In genomic region chr18:2070636-2071035, GRCh38 we compare ENCODE assay signal across 23 cellular contexts.
DNase-seq lines count a peak whose midpoint lies in the region; ATAC-seq, FAIRE-seq and TF ChIP-seq lines count a peak whose summit lies in the region.
"Had no signal": no experiment of that assay in that cellular context is flagged by ENCODE, and none has a peak within 500 bp of the region (broad histone marks: within the 10 kb centered on the region; RNA-seq: fewer than 3 reads in every experiment).

No MANE protein-coding gene starts in this region.

- BruUV-seq in MCF 10A (replicated peaks; lab: Mats Ljungman, UMichigan) (no TSS peak), mammary epithelial cell (replicated peaks; lab: Mats Ljungman, UMichigan) (no TSS peak), HepG2 (replicated peaks; lab: Mats Ljungman, UMichigan) (no TSS peak)

- no peaks in the 10 kb centered on the region for H3K27me3 ChIP-seq in mammary epithelial cell (ENCODE audit: insufficient read depth, low read length)
- no peaks in the 10 kb centered on the region for H3K27me3 ChIP-seq in HepG2 (ENCODE audit: control insufficient read depth in 1 of 2, insufficient read depth in 2 of 2, low read length in 2 of 2)
- H3K27me3 ChIP-seq: esophagus squamous epithelium, tibial artery had no signal

- H3K4me1 ChIP-seq in mammary epithelial cell (ENCODE audit: insufficient read depth, low read length) (no peaks in the 10 kb centered on the region), HepG2 (ENCODE audit: insufficient read depth, low read length) (no peaks in the 10 kb centered on the region)
- H3K4me1 ChIP-seq: esophagus squamous epithelium, tibial artery had no signal

- H4K20me1 ChIP-seq in mammary epithelial cell (ENCODE audit: insufficient read depth, low read length) = no peaks in the 10 kb centered on the region
- no peaks in the 10 kb centered on the region for H4K20me1 ChIP-seq in HepG2 (ENCODE audit: insufficient read depth, low read length)

- in situ Hi-C loops in mammary epithelial cell (cut with MboI; ENCODE audit: low sequenced_read_pairs in 2 of 2) = no loop called here
- in situ Hi-C loops in HepG2 (cut with HindIII; ENCODE audit: extremely low pct_ligation_motif_present, low pct_unique_long_range_greater_than_20kb) = no loop called here

- intact Hi-C loops in MCF 10A (cut with micrococcal nuclease) (no loop called here), mammary epithelial cell (cut with micrococcal nuclease) (no loop called here), left cardiac atrium (cut with DNase I) (no loop called here), HepG2 (cut with micrococcal nuclease; ENCODE audit: unreplicated experiment) (no loop called here)

- no peaks in the 10 kb centered on the region for H3K9me3 ChIP-seq in mammary epithelial cell (replicated peaks; ENCODE audit: insufficient read depth, low read length)
- H3K9me3 ChIP-seq in HepG2 (ENCODE audit: low read length) = no peaks in the 10 kb centered on the region
- H3K9me3 ChIP-seq: esophagus squamous epithelium, SK-N-SH, tibial artery had no signal

- TF ChIP-seq CTCF in MCF 10A (IDR thresholded peaks at IDR 0.05; ENCODE audit: unreplicated experiment) = no peak
- no peak for TF ChIP-seq CTCF in mammary epithelial cell (conservative IDR thresholded peaks at IDR 0.05 in 1 of 2, IDR thresholded peaks at IDR 0.05 in 1 of 2; ENCODE audit: extremely low read depth in 1 of 2, insufficient read depth in 1 of 2, low read depth in 1 of 2, low read length in 2 of 2)
- TF ChIP-seq CTCF in HepG2 (CRISPR knock-in tag; IDR thresholded peaks at IDR 0.05) = no peak

- POLR2A ChIA-PET in MCF 10A (lab: Yijun Ruan, JAX) = no interaction called here
- POLR2A ChIA-PET in HepG2 (lab: Yijun Ruan, JAX) = no interaction called here

- 65% methylated on average over 2 of the region's 4 CpGs for WGBS in mammary epithelial cell (ENCODE audit: low coverage, missing lambda C conversion rate)
- WGBS in HepG2 (ENCODE audit: low lambda C conversion rate) = 13% methylated on average over 4 of the region's 4 CpGs

- dilution Hi-C loops in mammary epithelial cell (cut with HindIII; ENCODE audit: low sequenced_read_pairs) = no loop called here

- no peak for TF ChIP-seq POLR2A in HepG2 (IDR thresholded peaks at IDR 0.05; ENCODE audit: insufficient read depth in 1 of 2, low read depth in 2 of 2, low read length in 2 of 2)

- no peak for TF ChIP-seq RAD21 in HepG2 (CRISPR knock-in tag; IDR thresholded peaks at IDR 0.05)

- H3K4me2 ChIP-seq in mammary epithelial cell (ENCODE audit: insufficient read depth, low read depth, low read length) (no peak overlapping the region), HepG2 (ENCODE audit: low read depth, low read length) (no peak overlapping the region)
- H3K4me2 ChIP-seq: SK-N-SH had no signal

- H3K36me3 Mint-ChIP-seq in MCF 10A (ENCODE audit: insufficient read depth, unreplicated experiment) = no peaks in the 10 kb centered on the region
- H3K36me3 Mint-ChIP-seq: stimulated activated naive B cell treated with anti-CD40 and anti-IgM and Interleukin-4, amounts not matched to agents 10 μg/mL and 1 μg/mL and 100 μg/mL, for 72 hours had no signal

- H3K27me3 Mint-ChIP-seq in MCF 10A (ENCODE audit: insufficient read depth, unreplicated experiment) = no peaks in the 10 kb centered on the region
- H3K27me3 Mint-ChIP-seq: stimulated activated naive B cell treated with anti-CD40 and anti-IgM and Interleukin-4, amounts not matched to agents 10 μg/mL and 1 μg/mL and 100 μg/mL, for 72 hours had no signal

- no peak overlapping the region for H3K4me3 Mint-ChIP-seq in MCF 10A (ENCODE audit: unreplicated experiment)
- H3K4me3 Mint-ChIP-seq: stimulated activated naive B cell treated with anti-CD40 and anti-IgM and Interleukin-4, amounts not matched to agents 10 μg/mL and 1 μg/mL and 100 μg/mL, for 72 hours had no signal

- H3K9me3 Mint-ChIP-seq in MCF 10A (ENCODE audit: unreplicated experiment) = no peaks in the 10 kb centered on the region
- H3K9me3 Mint-ChIP-seq: stimulated activated naive B cell treated with anti-CD40 and anti-IgM and Interleukin-4, amounts not matched to agents 10 μg/mL and 1 μg/mL and 100 μg/mL, for 72 hours had no signal

- H3K4me3 ChIP-seq in mammary epithelial cell (replicated peaks in 1 of 3; ENCODE audit: insufficient read depth in 1 of 3, low read depth in 2 of 3, low read length in 3 of 3) (no peak overlapping the region), HepG2 (replicated peaks in 1 of 3; ENCODE audit: insufficient read depth in 1 of 3, low read depth in 2 of 3, low read length in 3 of 3) (no peak overlapping the region)
- H3K4me3 ChIP-seq: esophagus squamous epithelium, tibial artery had no signal

- no peak overlapping the region for H3K9ac ChIP-seq in mammary epithelial cell (ENCODE audit: insufficient read depth, low read length)
- no peak overlapping the region for H3K9ac ChIP-seq in HepG2 (ENCODE audit: insufficient read depth, low read depth, low read length)
- H3K9ac ChIP-seq: SK-N-SH had no signal

- ATAC-seq in left cardiac atrium = no peak
- ATAC-seq in HepG2 = no peak
- ATAC-seq: PC-3; right cardiac atrium; stimulated activated naive B cell treated with anti-CD40 and anti-IgM and Interleukin-4, amounts not matched to agents 10 μg/mL and 1 μg/mL and 100 μg/mL, for 72 hours had no signal

- DNase-seq in MCF 10A (ENCODE audit: unreplicated experiment) (peak; percentile 20), mammary epithelial cell (no peak), NCI-H2171 treated with DMSO at 0.1 percent for 48 hours (lab: John Stamatoyannopoulos, UW) (peak; percentile 98), RPMI8226 (peak; percentile 17), left cardiac atrium (no peak), UCSD-AML1 (lab: John Stamatoyannopoulos, UW; ENCODE audit: unreplicated experiment) (no peak), germinal center (ENCODE audit: low spot score) (no peak), HepG2 (ENCODE audit: low spot score) (no peak)
- DNase-seq: activated CD4-positive, alpha-beta T cell treated with anti-CD3 and anti-CD28 coated beads for 1 hour; activated effector memory CD4-positive, alpha-beta T cell treated with anti-CD3 and anti-CD28 coated beads, Interleukin-2, amount 50 U/mL, for 16 hours; amygdala; central memory CD4-positive, alpha-beta T cell; effector memory CD4-positive, alpha-beta T cell; esophagus squamous epithelium; MM.1S; NCI-H446; PC-3; right cardiac atrium; SK-N-SH; stimulated activated naive B cell treated with anti-CD40 and anti-IgM and Interleukin-4, amounts not matched to agents 10 μg/mL and 1 μg/mL and 100 μg/mL, for 72 hours; T1000; tibial artery had no signal

- H2AFZ ChIP-seq in mammary epithelial cell (ENCODE audit: low read depth, low read length) (no peak overlapping the region), HepG2 (ENCODE audit: low read length) (no peak overlapping the region)

- no peak overlapping the region for H3K27ac ChIP-seq in mammary epithelial cell (ENCODE audit: insufficient read depth, low read depth, low read length)
- H3K27ac ChIP-seq in HepG2 (ENCODE audit: extremely low read length, insufficient read depth, low read length) = no peak overlapping the region
- H3K27ac ChIP-seq: esophagus squamous epithelium, tibial artery had no signal

- H3K36me3 ChIP-seq in mammary epithelial cell (ENCODE audit: insufficient read depth, low read length) (no peaks in the 10 kb centered on the region), HepG2 (replicated peaks in 1 of 2; ENCODE audit: control insufficient read depth in 1 of 2, insufficient read depth in 2 of 2, low read length in 2 of 2) (no peaks in the 10 kb centered on the region)
- H3K36me3 ChIP-seq: esophagus squamous epithelium, tibial artery had no signal

- TF ChIP-seq EP300 in HepG2 (IDR thresholded peaks at IDR 0.05; ENCODE audit: low read depth in 2 of 2, low read length in 2 of 2) (no peak), HepG2 (CRISPR knock-in tag; IDR thresholded peaks at IDR 0.05; ENCODE audit: borderline replicate concordance) (no peak)

- H3K27ac Mint-ChIP-seq in MCF 10A (ENCODE audit: low read depth, unreplicated experiment) = no peak overlapping the region
- H3K27ac Mint-ChIP-seq: stimulated activated naive B cell treated with anti-CD40 and anti-IgM and Interleukin-4, amounts not matched to agents 10 μg/mL and 1 μg/mL and 100 μg/mL, for 72 hours had no signal

- FAIRE-seq in HepG2 (lab: Jason Lieb, UNC) = no peak
- FAIRE-seq: A204.1 had no signal

- H3K79me2 ChIP-seq in mammary epithelial cell (ENCODE audit: insufficient read depth, low read length) = no peaks in the 10 kb centered on the region
- no peaks in the 10 kb centered on the region for H3K79me2 ChIP-seq in HepG2 (ENCODE audit: insufficient read depth, low read length)

- no peaks in the 10 kb centered on the region for H3K4me1 Mint-ChIP-seq in MCF 10A (ENCODE audit: insufficient read depth, unreplicated experiment)
- H3K4me1 Mint-ChIP-seq: stimulated activated naive B cell treated with anti-CD40 and anti-IgM and Interleukin-4, amounts not matched to agents 10 μg/mL and 1 μg/mL and 100 μg/mL, for 72 hours had no signal

- CTCF ChIA-PET in MCF 10A (lab: Yijun Ruan, JAX) = interaction anchor here (0.5 to 1.0 kb wide), 3 partner anchors 11 to 188 kb away, joined by 3 to 4 read pairs (median 3); no protein-coding TSS in a partner anchor
- CTCF ChIA-PET in mammary epithelial cell (lab: Charles Lee; ENCODE audit: low non-redundant PET) = no interaction called here
- CTCF ChIA-PET in HepG2 (lab: Yijun Ruan, JAX; ENCODE audit: low intra/inter-chr PET ratio, low total read pairs) = no interaction called here

TF ChIP-seq in HepG2, 621 proteins besides CTCF, POLR2A, EP300 and RAD21 (continues in another document):
- TF ChIP-seq HES4 (CRISPR knock-in tag; IDR thresholded peaks at IDR 0.05; ENCODE audit: borderline replicate concordance) = no peak
- no peak for TF ChIP-seq FOXA3 (CRISPR knock-in tag; IDR thresholded peaks at IDR 0.05)
- no peak for TF ChIP-seq ZNF367 (CRISPR knock-in tag; IDR thresholded peaks at IDR 0.05; ENCODE audit: borderline replicate concordance)
- no peak for TF ChIP-seq ZNF235 (CRISPR knock-in tag; IDR thresholded peaks at IDR 0.05; ENCODE audit: borderline replicate concordance)
- TF ChIP-seq ZNF180 (CRISPR knock-in tag; IDR thresholded peaks at IDR 0.05; ENCODE audit: borderline replicate concordance, low read depth) = no peak
- no peak for TF ChIP-seq LCORL (IDR thresholded peaks at IDR 0.05)
- no peak for TF ChIP-seq LCORL (CRISPR knock-in tag; IDR thresholded peaks at IDR 0.05)
- no peak for TF ChIP-seq SP140L (CRISPR knock-in tag; IDR thresholded peaks at IDR 0.05; ENCODE audit: borderline replicate concordance)
- TF ChIP-seq SOX6 (IDR thresholded peaks at IDR 0.05) = no peak
- no peak for TF ChIP-seq SOX6 (CRISPR knock-in tag; IDR thresholded peaks at IDR 0.05)
- no peak for TF ChIP-seq SATB2 (CRISPR knock-in tag; IDR thresholded peaks at IDR 0.05)

Comparison
In these comparisons a context has a peak if more than half of its experiments do, and no peak if none do; other contexts are left out.
1. DNase-seq: peak in MCF 10A (single experiment), NCI-H2171 treated with DMSO at 0.1 percent for 48 hours (single experiment) and RPMI8226 (single experiment); none in mammary epithelial cell (single experiment), left cardiac atrium (single experiment), UCSD-AML1 (single experiment), germinal center (single experiment) and HepG2 (single experiment).